ENCODE assay signal across 8 cellular contexts in the genomic region with DNA sequence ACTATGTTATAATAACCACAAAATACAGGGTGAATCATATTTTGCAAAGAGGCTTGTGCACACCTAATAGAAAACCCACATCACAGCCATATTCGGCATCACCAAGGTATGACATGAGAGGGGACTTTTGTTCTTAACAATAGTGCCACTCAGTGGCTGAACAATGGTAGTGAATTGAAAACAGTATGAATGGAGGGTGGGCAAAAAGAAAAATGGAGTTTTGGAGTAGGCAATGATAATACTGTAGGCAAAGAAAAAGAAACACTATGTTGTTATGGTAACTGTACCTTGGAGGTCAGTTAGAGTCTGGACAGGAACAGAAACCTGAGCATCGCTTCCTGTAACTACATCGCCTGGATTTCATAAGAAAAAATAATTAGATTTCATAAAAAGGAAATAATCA.
A peak's percentile ranks its signal among the peaks of the same experiment; 100 is the strongest.
DNase-seq lines count a peak whose midpoint lies in the region; ATAC-seq, FAIRE-seq and TF ChIP-seq lines count a peak whose summit lies in the region.

No MANE protein-coding gene starts in this region.

- H3K79me2 ChIP-seq in GM23248 (ENCODE audit: insufficient read depth) (no peaks in the 10 kb centered on the region), KMS-11 (ENCODE audit: insufficient read depth, low read depth) (no peaks in the 10 kb centered on the region), K562 (ENCODE audit: control insufficient read depth, insufficient read depth, low read length) (no peaks in the 10 kb centered on the region)

- H3K9me3 Mint-ChIP-seq in activated T-cell treated with anti-CD3 and anti-CD28 coated beads, Interleukin-2, amount 50 U/mL, for 24 hours = no peaks in the 10 kb centered on the region

- no peak for TF ChIP-seq POLR2A in K562 (conservative IDR thresholded peaks at IDR 0.05)

- no peaks in the 10 kb centered on the region for H3K27me3 Mint-ChIP-seq in activated T-cell treated with anti-CD3 and anti-CD28 coated beads, Interleukin-2, amount 50 U/mL, for 24 hours

- no peak overlapping the region for H3K4me3 ChIP-seq in GM23248
- no peak overlapping the region for H3K4me3 ChIP-seq in KMS-11 (IDR thresholded peaks at IDR 0.05; ENCODE audit: insufficient read depth, low read depth, low read length)
- no peak overlapping the region for H3K4me3 ChIP-seq in K562

- H3F3A ChIP-seq in GM23248 (ENCODE audit: insufficient read depth) = no peaks in the 10 kb centered on the region

- no peaks in the 10 kb centered on the region for H3K9me2 ChIP-seq in GM23248 (ENCODE audit: insufficient read depth)

- peaks cover 5% of the 10 kb centered on the region for H3K36me3 Mint-ChIP-seq in activated T-cell treated with anti-CD3 and anti-CD28 coated beads, Interleukin-2, amount 50 U/mL, for 24 hours (ENCODE audit: low read depth)

- no peak overlapping the region for H3K27ac ChIP-seq in GM23248
- H3K27ac ChIP-seq in KMS-11 = no peak overlapping the region
- H3K27ac ChIP-seq in K562 (ENCODE audit: extremely low read depth, low read depth, low read length) = no peak overlapping the region

- POLR2A ChIA-PET in K562 (lab: Yijun Ruan, JAX) = no interaction called here

- no TSS peak for BruUV-seq in K562 (replicated peaks; lab: Mats Ljungman, UMichigan)

- DNase-seq in activated T-cell treated with anti-CD3 and anti-CD28 coated beads for 4 hours (peak; percentile 21), GM23248 (peak; percentile 81), SHP77 treated with DMSO at 0.1 percent for 48 hours (lab: John Stamatoyannopoulos, UW) (peak; percentile 9), K562 (ENCODE audit: extremely low read depth in 1 of 4, low spot score in 3 of 4) (peak; percentile 39 to 67 (median 52)), iPS-NIHi7 (ENCODE audit: extremely low spot score) (peak; percentile 45)
- no peak for DNase-seq in activated T-cell treated with anti-CD3 and anti-CD28 coated beads, Interleukin-2, amount 50 U/mL, for 24 hours
- peak; percentile 27 for DNase-seq in stimulated activated CD4-positive, alpha-beta T cell treated with anti-CD3 and anti-CD28 coated beads, Interleukin-1b, Interleukin-23, amount 100 ng/mL, for 48 hours

- CTCF ChIA-PET in K562 (lab: Yijun Ruan, JAX; ENCODE audit: low intra/inter-chr PET ratio) = interaction anchor here (0.5 to 3.5 kb wide), 4 partner anchors 20 to 943 kb away, joined by 3 to 31 read pairs (median 4); no protein-coding TSS in a partner anchor

- peak; percentile 76 for FAIRE-seq in K562 (lab: Jason Lieb, UNC)

- H3K36me3 ChIP-seq in GM23248 (ENCODE audit: low read depth) (no peaks in the 10 kb centered on the region), KMS-11 (ENCODE audit: insufficient read depth) (no peaks in the 10 kb centered on the region), K562 (ENCODE audit: control insufficient read depth, insufficient read depth, low read length) (no peaks in the 10 kb centered on the region)

- H3K4me1 ChIP-seq in GM23248 (ENCODE audit: insufficient read depth) (0 out of 2 replicates have a peak, but pooled peaks cover 3% of the 10 kb centered on the region), KMS-11 (ENCODE audit: low read depth, poor library complexity, severe bottlenecking) (peaks cover 38% of the 10 kb centered on the region), K562 (replicated peaks in 1 of 2; ENCODE audit: control insufficient read depth in 2 of 2, insufficient read depth in 2 of 2, low read length in 2 of 2) (no peaks in the 10 kb centered on the region)

- no peak overlapping the region for H2AFZ ChIP-seq in GM23248
- H2AFZ ChIP-seq in KMS-11 (ENCODE audit: low read depth) = no peak overlapping the region
- no peak overlapping the region for H2AFZ ChIP-seq in K562 (ENCODE audit: low read depth, low read length)

- H3K9me1 ChIP-seq in K562 (ENCODE audit: control insufficient read depth, insufficient read depth, low read length) = no peaks in the 10 kb centered on the region

- WGBS in GM23248 (ENCODE audit: low coverage in 1 of 2, low lambda C conversion rate in 2 of 2, missing lambda C conversion rate in 2 of 2), 2 experiments = 60 to 66% methylated on average over 3 of the region's 3 CpGs
- 21% methylated on average over 3 of the region's 3 CpGs for WGBS in K562 (ENCODE audit: insufficient coverage, low coverage, missing lambda C conversion rate)

- intact Hi-C loops in K562 (cut with micrococcal nuclease) = loop anchor here (1.0 to 5.0 kb wide), 5 partner anchors 37 to 632 kb away; no protein-coding TSS in a partner anchor

- H4K20me1 ChIP-seq in GM23248 (ENCODE audit: insufficient read depth) = no peaks in the 10 kb centered on the region
- H4K20me1 ChIP-seq in KMS-11 (ENCODE audit: insufficient read depth) = no peaks in the 10 kb centered on the region
- H4K20me1 ChIP-seq in K562 (replicated peaks; ENCODE audit: control insufficient read depth, insufficient read depth, low read length) = no peaks in the 10 kb centered on the region

- H3K4me2 ChIP-seq in GM23248 (ENCODE audit: unreplicated experiment) (no peak overlapping the region), KMS-11 (peak overlapping the region; percentile 10; the same call in 1 of the 2 replicates), K562 (ENCODE audit: insufficient read depth, low read length) (no peak overlapping the region)

- no peaks in the 10 kb centered on the region for H3K9me3 ChIP-seq in GM23248 (ENCODE audit: low read depth)
- no peaks in the 10 kb centered on the region for H3K9me3 ChIP-seq in K562 (replicated peaks; ENCODE audit: control insufficient read depth, insufficient read depth, low read depth, low read length)

- TF ChIP-seq CTCF in KMS-11 (conservative IDR thresholded peaks at IDR 0.05; ENCODE audit: low read depth, low read length) (peak; percentile 72), K562 (IDR thresholded peaks at IDR 0.05 in 2 of 3, conservative IDR thresholded peaks at IDR 0.05 in 1 of 3; ENCODE audit: insufficient read depth in 2 of 3, low read depth in 1 of 3, low read length in 3 of 3) (peak; percentile 68 to 83 (median 73))

- peak; percentile 86 to 91 for TF ChIP-seq RAD21 in K562 (CRISPR knock-in tag; conservative IDR thresholded peaks at IDR 0.05 in 1 of 2, IDR thresholded peaks at IDR 0.05 in 1 of 2)

- no peak overlapping the region for H3K27ac Mint-ChIP-seq in activated T-cell treated with anti-CD3 and anti-CD28 coated beads, Interleukin-2, amount 50 U/mL, for 24 hours

- ATAC-seq in K562 = peak; percentile 94

- no peak for TF ChIP-seq EP300 in K562 (IDR thresholded peaks at IDR 0.05; ENCODE audit: low read length)

- H3K27me3 ChIP-seq in GM23248 (replicated peaks; ENCODE audit: insufficient read depth) = no peaks in the 10 kb centered on the region
- H3K27me3 ChIP-seq in KMS-11 (ENCODE audit: insufficient read depth, low read depth) = no peaks in the 10 kb centered on the region
- no peaks in the 10 kb centered on the region for H3K27me3 ChIP-seq in K562 (ENCODE audit: control insufficient read depth in 2 of 2, insufficient read depth in 2 of 2, low read length in 2 of 2)

- no peak overlapping the region for H3K4me3 Mint-ChIP-seq in activated T-cell treated with anti-CD3 and anti-CD28 coated beads, Interleukin-2, amount 50 U/mL, for 24 hours

- in situ Hi-C loops in GM23248 (cut with MboI) = loop anchor here (10.0 kb wide), 1 partner anchor 629 kb away; a partner anchor contains a TSS
- in situ Hi-C loops in K562 (cut with MboI) = loop anchor here (10.0 kb wide), 1 partner anchor 629 kb away; a partner anchor contains a TSS

- H3K9ac ChIP-seq in GM23248 (no peak overlapping the region), KMS-11 (no peak overlapping the region), K562 (ENCODE audit: insufficient read depth in 1 of 2, low read depth in 2 of 2, low read length in 2 of 2) (no peak overlapping the region)

- H3K4me1 Mint-ChIP-seq in activated T-cell treated with anti-CD3 and anti-CD28 coated beads, Interleukin-2, amount 50 U/mL, for 24 hours (ENCODE audit: low read depth) = peaks cover 28% of the 10 kb centered on the region

TF ChIP-seq in K562, 482 proteins besides CTCF, POLR2A, EP300 and RAD21 (continues in another document):
- no peak for TF ChIP-seq POLR2AphosphoS2 (IDR thresholded peaks at IDR 0.05; ENCODE audit: low read length)
- TF ChIP-seq, protein P1, sequence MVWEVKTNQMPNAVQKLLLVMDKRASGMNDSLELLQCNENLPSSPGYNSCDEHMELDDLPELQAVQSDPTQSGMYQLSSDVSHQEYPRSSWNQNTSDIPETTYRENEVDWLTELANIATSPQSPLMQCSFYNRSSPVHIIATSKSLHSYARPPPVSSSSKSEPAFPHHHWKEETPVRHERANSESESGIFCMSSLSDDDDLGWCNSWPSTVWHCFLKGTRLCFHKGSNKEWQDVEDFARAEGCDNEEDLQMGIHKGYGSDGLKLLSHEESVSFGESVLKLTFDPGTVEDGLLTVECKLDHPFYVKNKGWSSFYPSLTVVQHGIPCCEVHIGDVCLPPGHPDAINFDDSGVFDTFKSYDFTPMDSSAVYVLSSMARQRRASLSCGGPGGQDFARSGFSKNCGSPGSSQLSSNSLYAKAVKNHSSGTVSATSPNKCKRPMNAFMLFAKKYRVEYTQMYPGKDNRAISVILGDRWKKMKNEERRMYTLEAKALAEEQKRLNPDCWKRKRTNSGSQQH (CRISPR knock-in tag; IDR thresholded peaks at IDR 0.05) = no peak
- TF ChIP-seq, protein P2, sequence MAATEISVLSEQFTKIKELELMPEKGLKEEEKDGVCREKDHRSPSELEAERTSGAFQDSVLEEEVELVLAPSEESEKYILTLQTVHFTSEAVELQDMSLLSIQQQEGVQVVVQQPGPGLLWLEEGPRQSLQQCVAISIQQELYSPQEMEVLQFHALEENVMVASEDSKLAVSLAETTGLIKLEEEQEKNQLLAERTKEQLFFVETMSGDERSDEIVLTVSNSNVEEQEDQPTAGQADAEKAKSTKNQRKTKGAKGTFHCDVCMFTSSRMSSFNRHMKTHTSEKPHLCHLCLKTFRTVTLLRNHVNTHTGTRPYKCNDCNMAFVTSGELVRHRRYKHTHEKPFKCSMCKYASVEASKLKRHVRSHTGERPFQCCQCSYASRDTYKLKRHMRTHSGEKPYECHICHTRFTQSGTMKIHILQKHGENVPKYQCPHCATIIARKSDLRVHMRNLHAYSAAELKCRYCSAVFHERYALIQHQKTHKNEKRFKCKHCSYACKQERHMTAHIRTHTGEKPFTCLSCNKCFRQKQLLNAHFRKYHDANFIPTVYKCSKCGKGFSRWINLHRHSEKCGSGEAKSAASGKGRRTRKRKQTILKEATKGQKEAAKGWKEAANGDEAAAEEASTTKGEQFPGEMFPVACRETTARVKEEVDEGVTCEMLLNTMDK (IDR thresholded peaks at IDR 0.05; ENCODE audit: borderline replicate concordance, insufficient read depth, low read depth, low read length, poor library complexity, severe bottlenecking) = no peak
- no peak for TF ChIP-seq KDM5B (IDR thresholded peaks at IDR 0.05; ENCODE audit: insufficient replicate concordance, low read depth, low read length)
- TF ChIP-seq SNRNP70 (optimal IDR thresholded peaks at IDR 0.05; ENCODE audit: low read depth, low read length) = no peak
- TF ChIP-seq RFX1 (IDR thresholded peaks at IDR 0.05) = peak; percentile 65
- 0 out of 2 replicates have a peak, but pooled peaks have one; percentile 21 for TF ChIP-seq CREM (IDR thresholded peaks at IDR 0.05; ENCODE audit: low read depth)
- 0 out of 4 replicates have a peak, but pooled peaks of 1 of the 2 experiments have one; percentile 52 for TF ChIP-seq SRF (CRISPR knock-in tag; IDR thresholded peaks at IDR 0.05)
